In genomic region chr2:88214631-88215030, GRCh38 we compare ENCODE assay signal across 25 cellular contexts.
"Had no signal": no experiment of that assay in that cellular context is flagged by ENCODE, and none has a peak within 500 bp of the region (broad histone marks: within the 10 kb centered on the region; RNA-seq: fewer than 3 reads in every experiment).

No MANE protein-coding gene starts in this region.

- H3K4me3 Mint-ChIP-seq: mesothelial cell of epicardium; naive B cell; natural killer cell; stimulated activated effector memory CD8-positive, alpha-beta T cell treated with anti-CD3 and anti-CD28 coated beads, Interleukin-12 subunit alpha, Interleukin-12 subunit beta, amount 100 ng/mL, for 72 hours; stimulated activated naive CD8-positive, alpha-beta T cell treated with anti-CD3 and anti-CD28 coated beads, Interleukin-15, amount 100 ng/mL, for 72 hours had no signal

- ATAC-seq: heart left ventricle; left colon; natural killer cell; stimulated activated effector memory CD8-positive, alpha-beta T cell treated with anti-CD3 and anti-CD28 coated beads, Interleukin-12 subunit alpha, Interleukin-12 subunit beta, amount 100 ng/mL, for 72 hours; stimulated activated naive CD8-positive, alpha-beta T cell treated with anti-CD3 and anti-CD28 coated beads, Interleukin-15, amount 100 ng/mL, for 72 hours had no signal

- H3K4me3 ChIP-seq: heart left ventricle, left ventricle myocardium inferior, lung, ovary, right atrium auricular region, sigmoid colon, spleen, testis, thyroid gland, transverse colon, upper lobe of left lung had no signal

- H3K27me3 ChIP-seq: ovary, right atrium auricular region, sigmoid colon, testis, thyroid gland, upper lobe of left lung had no signal

- DNase-seq: heart left ventricle; hypothalamus; immature natural killer cell; kidney; left colon; left ventricle myocardium inferior; mesendoderm; naive B cell; natural killer cell; ovary; sigmoid colon; small intestine; spleen; stimulated activated CD4-positive, alpha-beta T cell treated with anti-CD3 and anti-CD28 coated beads, Interleukin-4, amount 100 ng/mL, for 24 hours; stimulated activated naive CD4-positive, alpha-beta T cell treated with Interleukin-2 at 50 U/mL for 16 hours; stimulated activated naive CD8-positive, alpha-beta T cell treated with anti-CD3 and anti-CD28 coated beads, Interleukin-15, amount 100 ng/mL, for 72 hours; testis; thyroid gland; transverse colon; upper lobe of left lung had no signal

- H3K9me3 ChIP-seq: heart left ventricle, left ventricle myocardium inferior, ovary, right atrium auricular region, sigmoid colon, spleen, testis, thyroid gland, transverse colon, upper lobe of left lung had no signal

- H3K4me1 ChIP-seq: heart left ventricle, left ventricle myocardium inferior, right atrium auricular region, sigmoid colon, spleen, thyroid gland, transverse colon, upper lobe of left lung had no signal

- H3K36me3 Mint-ChIP-seq: immature natural killer cell; mesothelial cell of epicardium; naive B cell; natural killer cell; stimulated activated effector memory CD8-positive, alpha-beta T cell treated with anti-CD3 and anti-CD28 coated beads, Interleukin-12 subunit alpha, Interleukin-12 subunit beta, amount 100 ng/mL, for 72 hours had no signal

- H3K27ac ChIP-seq: heart left ventricle, left ventricle myocardium inferior, ovary, right atrium auricular region, sigmoid colon, spleen, testis, thyroid gland, transverse colon, upper lobe of left lung had no signal

- H3K27ac Mint-ChIP-seq: immature natural killer cell; mesothelial cell of epicardium; natural killer cell; progenitor cell of endocrine pancreas; stimulated activated effector memory CD8-positive, alpha-beta T cell treated with anti-CD3 and anti-CD28 coated beads, Interleukin-12 subunit alpha, Interleukin-12 subunit beta, amount 100 ng/mL, for 72 hours had no signal

- H3K4me1 Mint-ChIP-seq: immature natural killer cell; natural killer cell; stimulated activated effector memory CD8-positive, alpha-beta T cell treated with anti-CD3 and anti-CD28 coated beads, Interleukin-12 subunit alpha, Interleukin-12 subunit beta, amount 100 ng/mL, for 72 hours; stimulated activated naive CD8-positive, alpha-beta T cell treated with anti-CD3 and anti-CD28 coated beads, Interleukin-15, amount 100 ng/mL, for 72 hours had no signal

- H3K9me3 Mint-ChIP-seq: immature natural killer cell; mesothelial cell of epicardium; naive B cell; natural killer cell; stimulated activated effector memory CD8-positive, alpha-beta T cell treated with anti-CD3 and anti-CD28 coated beads, Interleukin-12 subunit alpha, Interleukin-12 subunit beta, amount 100 ng/mL, for 72 hours; stimulated activated naive CD8-positive, alpha-beta T cell treated with anti-CD3 and anti-CD28 coated beads, Interleukin-15, amount 100 ng/mL, for 72 hours had no signal

- H3K36me3 ChIP-seq: heart left ventricle, left ventricle myocardium inferior, ovary, right atrium auricular region, sigmoid colon, spleen, thyroid gland, transverse colon, upper lobe of left lung had no signal
